ENCODE assay signal across 1 cellular context in genomic region chr14:99808133-99808505, GRCh38.
TF ChIP-seq lines count a peak whose summit lies in the region.

No MANE protein-coding gene starts in this region.

TF ChIP-seq in SK-N-SH treated with all-trans-retinoic acid at 6 μM for 48 hours, 23 proteins besides CTCF, POLR2A, EP300 and RAD21:
- TF ChIP-seq POU6F1 (CRISPR knock-in tag; IDR thresholded peaks at IDR 0.05; ENCODE audit: borderline replicate concordance, low read depth) (no peak), TSHZ2 (CRISPR knock-in tag; IDR thresholded peaks at IDR 0.05) (no peak), ZNF8 (CRISPR knock-in tag; IDR thresholded peaks at IDR 0.05) (no peak), ESRRG (CRISPR knock-in tag; IDR thresholded peaks at IDR 0.05) (no peak), GLIS3 (CRISPR knock-in tag; IDR thresholded peaks at IDR 0.05) (no peak), TOX (CRISPR knock-in tag; IDR thresholded peaks at IDR 0.05; ENCODE audit: borderline replicate concordance) (no peak), ARNTL (CRISPR knock-in tag; IDR thresholded peaks at IDR 0.05; ENCODE audit: borderline replicate concordance, low read depth) (no peak), RARB (CRISPR knock-in tag; IDR thresholded peaks at IDR 0.05) (no peak), PPARA (CRISPR knock-in tag; IDR thresholded peaks at IDR 0.05; ENCODE audit: borderline replicate concordance) (no peak), ZFP30 (CRISPR knock-in tag; IDR thresholded peaks at IDR 0.05) (no peak), ZFP3 (CRISPR knock-in tag; IDR thresholded peaks at IDR 0.05) (no peak), OSR1 (CRISPR knock-in tag; IDR thresholded peaks at IDR 0.05) (no peak), ZC3H10 (CRISPR knock-in tag; IDR thresholded peaks at IDR 0.05) (no peak), CREB5 (CRISPR knock-in tag; IDR thresholded peaks at IDR 0.05; ENCODE audit: low read depth) (no peak)
